ENCODE assay signal across 1 cellular context in genomic region chr5:133051547-133052316, GRCh38.
TF ChIP-seq lines count a peak whose summit lies in the region.

Gene HSPA4, plus strand, starts transcription at chr5:133052013. Its CDS starts 238 bp downstream, at chr5:133052251.

TF ChIP-seq in A549, 52 proteins besides CTCF, POLR2A, EP300 and RAD21 (continued from another document):
- TF ChIP-seq EHF (CRISPR knock-in tag; IDR thresholded peaks at IDR 0.05) (no peak), FOXS1 (CRISPR knock-in tag; IDR thresholded peaks at IDR 0.05) (0 out of 2 replicates have a peak, but pooled peaks have one; percentile 17), NR3C1 (IDR thresholded peaks at IDR 0.05) (no peak), PHF8 (IDR thresholded peaks at IDR 0.05; ENCODE audit: borderline replicate concordance, low read depth) (peak; percentile 80; the same call in 1 of the 2 replicates), MAFK (IDR thresholded peaks at IDR 0.05; ENCODE audit: partially characterized antibody) (no peak), CHD2 (IDR thresholded peaks at IDR 0.05; ENCODE audit: low read length, partially characterized antibody) (peak; percentile 98), GATA3 (IDR thresholded peaks at IDR 0.05; ENCODE audit: borderline replicate concordance) (peak; percentile 73), RNF2 (IDR thresholded peaks at IDR 0.05; ENCODE audit: borderline replicate concordance, low read depth) (no peak), MAX (IDR thresholded peaks at IDR 0.05) (peak; percentile 70), USF2 (IDR thresholded peaks at IDR 0.05) (no peak), HEYL (CRISPR knock-in tag; IDR thresholded peaks at IDR 0.05) (no peak), CEBPB (IDR thresholded peaks at IDR 0.05) (no peak)
TF ChIP-seq in A549: peak in this region for 9.
